Comparison of ENCODE assay signal across 10 cellular contexts in genomic region chr5:41748631-41749030, GRCh38.
DNase-seq lines count a peak whose midpoint lies in the region; ATAC-seq and TF ChIP-seq lines count a peak whose summit lies in the region.
"Had no signal": no experiment of that assay in that cellular context is flagged by ENCODE, and none has a peak within 500 bp of the region (broad histone marks: within the 10 kb centered on the region; RNA-seq: fewer than 3 reads in every experiment).

No MANE protein-coding gene starts in this region.

- H3K4me2 ChIP-seq in PC-3 (ENCODE audit: low read length): no peak overlapping the region

- H3K4me1 Mint-ChIP-seq in activated CD4-positive, alpha-beta memory T cell treated with anti-CD3 and anti-CD28 coated beads for 36 hours (ENCODE audit: low read depth): peaks cover 32% of the 10 kb centered on the region
- H3K4me1 Mint-ChIP-seq in activated CD4-positive, alpha-beta memory T cell treated with anti-CD3 and anti-CD28 coated beads, Interleukin-2, amount 10 ng/mL, durations not matched to agents 7 days and 5 days: peaks cover 5% of the 10 kb centered on the region

- no peak overlapping the region for H2AFZ ChIP-seq in PC-3 (ENCODE audit: low read length)

- TF ChIP-seq CTCF in PC-3 (conservative IDR thresholded peaks at IDR 0.05; ENCODE audit: low read depth, low read length): no peak

- no TSS peak for BruUV-seq in PC-3 (replicated peaks; lab: Mats Ljungman, UMichigan)

- CTCF ChIA-PET in activated CD4-positive, alpha-beta memory T cell treated with anti-CD3 and anti-CD28 coated beads for 36 hours (lab: Charles Lee): interaction anchor here (0.8 kb wide), 1 partner anchor 1543 kb away, joined by 3 read pairs; no protein-coding TSS in a partner anchor
- CTCF ChIA-PET in activated CD4-positive, alpha-beta memory T cell treated with anti-CD3 and anti-CD28 coated beads, Interleukin-2, amount 10 ng/mL, durations not matched to agents 7 days and 5 days (lab: Charles Lee): no interaction called here
- CTCF ChIA-PET in PC-3 (lab: Charles Lee): no interaction called here

- no peak overlapping the region for H3K4me3 ChIP-seq in PC-3 (ENCODE audit: low read length)
- H3K4me3 ChIP-seq: dorsolateral prefrontal cortex had no signal

- peak; percentile 59 for DNase-seq in activated CD4-positive, alpha-beta memory T cell treated with anti-CD3 and anti-CD28 coated beads for 36 hours
- no peak for DNase-seq in activated CD4-positive, alpha-beta memory T cell treated with anti-CD3 and anti-CD28 coated beads, Interleukin-2, amount 10 ng/mL, durations not matched to agents 7 days and 5 days
- peak; percentile 24 for DNase-seq in PC-3
- DNase-seq in stimulated activated CD4-positive, alpha-beta T cell treated with anti-CD3 and anti-CD28 coated beads, Interleukin-2, amount 100 ng/mL, for 48 hours: peak; percentile 8 to 14
- no peak for DNase-seq in NAMALWA (ENCODE audit: low spot score)
- DNase-seq in substantia nigra (lab: John Stamatoyannopoulos, UW): no peak
- no peak for DNase-seq in 8988T
- DNase-seq: dorsolateral prefrontal cortex, naive B cell had no signal

- H3K4me3 Mint-ChIP-seq in activated CD4-positive, alpha-beta memory T cell treated with anti-CD3 and anti-CD28 coated beads for 36 hours: no peak overlapping the region
- no peak overlapping the region for H3K4me3 Mint-ChIP-seq in activated CD4-positive, alpha-beta memory T cell treated with anti-CD3 and anti-CD28 coated beads, Interleukin-2, amount 10 ng/mL, durations not matched to agents 7 days and 5 days
- H3K4me3 Mint-ChIP-seq: naive B cell had no signal

- peaks cover 6% of the 10 kb centered on the region; the same call in 1 of the 2 replicates for H3K36me3 ChIP-seq in PC-3 (ENCODE audit: low read depth, low read length)

- H3K27me3 ChIP-seq in PC-3 (ENCODE audit: low read length): no peaks in the 10 kb centered on the region
- H3K27me3 ChIP-seq: dorsolateral prefrontal cortex had no signal

- no peaks in the 10 kb centered on the region for H3K9me2 ChIP-seq in PC-3 (replicated peaks; ENCODE audit: low read length)

- POLR2A ChIA-PET in activated CD4-positive, alpha-beta memory T cell treated with anti-CD3 and anti-CD28 coated beads for 36 hours (lab: Charles Lee): no interaction called here
- POLR2A ChIA-PET in activated CD4-positive, alpha-beta memory T cell treated with anti-CD3 and anti-CD28 coated beads, Interleukin-2, amount 10 ng/mL, durations not matched to agents 7 days and 5 days (lab: Charles Lee): no interaction called here
- POLR2A ChIA-PET in PC-3 (lab: Charles Lee; ENCODE audit: unreplicated experiment): no interaction called here

- intact Hi-C loops in activated CD4-positive, alpha-beta memory T cell treated with anti-CD3 and anti-CD28 coated beads for 36 hours (cut with micrococcal nuclease): loop anchor here (1.0 to 5.0 kb wide), 4 partner anchors 49 to 916 kb away; partner anchors contain the start of gene RIMOC1
- intact Hi-C loops in PC-3 (cut with micrococcal nuclease): no loop called here

- peaks cover 3% of the 10 kb centered on the region for H3K9me3 Mint-ChIP-seq in activated CD4-positive, alpha-beta memory T cell treated with anti-CD3 and anti-CD28 coated beads for 36 hours
- H3K9me3 Mint-ChIP-seq in activated CD4-positive, alpha-beta memory T cell treated with anti-CD3 and anti-CD28 coated beads, Interleukin-2, amount 10 ng/mL, durations not matched to agents 7 days and 5 days: peaks cover 5% of the 10 kb centered on the region

- no peaks in the 10 kb centered on the region for H3F3A ChIP-seq in PC-3 (ENCODE audit: low read length, unreplicated experiment)

- peak overlapping the region; percentile 57 for H3K27ac Mint-ChIP-seq in activated CD4-positive, alpha-beta memory T cell treated with anti-CD3 and anti-CD28 coated beads for 36 hours
- H3K27ac Mint-ChIP-seq in activated CD4-positive, alpha-beta memory T cell treated with anti-CD3 and anti-CD28 coated beads, Interleukin-2, amount 10 ng/mL, durations not matched to agents 7 days and 5 days: no peak overlapping the region
- H3K27ac Mint-ChIP-seq: naive B cell had no signal

- ATAC-seq in HG02610 (IDR thresholded peaks at IDR 0.05; ENCODE audit: unreplicated experiment): peak; percentile 100
- no peak for ATAC-seq in PC-3

- H3K9me3 ChIP-seq in PC-3 (ENCODE audit: low read length): no peaks in the 10 kb centered on the region

- peaks cover 4% of the 10 kb centered on the region; the same call in 1 of the 2 replicates for H3K4me1 ChIP-seq in PC-3 (ENCODE audit: insufficient read depth, low read length)

- H3K27ac ChIP-seq in PC-3 (ENCODE audit: low read length): no peak overlapping the region
- no peak overlapping the region for H3K27ac ChIP-seq in substantia nigra (ENCODE audit: low read depth, low read length, poor library complexity, severe bottlenecking)

- H3K27me3 Mint-ChIP-seq in activated CD4-positive, alpha-beta memory T cell treated with anti-CD3 and anti-CD28 coated beads for 36 hours: no peaks in the 10 kb centered on the region
- no peaks in the 10 kb centered on the region for H3K27me3 Mint-ChIP-seq in activated CD4-positive, alpha-beta memory T cell treated with anti-CD3 and anti-CD28 coated beads, Interleukin-2, amount 10 ng/mL, durations not matched to agents 7 days and 5 days
- H3K27me3 Mint-ChIP-seq: naive B cell had no signal

- H3K9ac ChIP-seq in PC-3 (ENCODE audit: low read length): no peak overlapping the region

- no peaks in the 10 kb centered on the region for H3K79me2 ChIP-seq in PC-3 (ENCODE audit: low read length)

- no peaks in the 10 kb centered on the region for H4K20me1 ChIP-seq in PC-3 (ENCODE audit: low read length)

- H3K36me3 Mint-ChIP-seq in activated CD4-positive, alpha-beta memory T cell treated with anti-CD3 and anti-CD28 coated beads for 36 hours: peaks cover 30% of the 10 kb centered on the region
- peaks cover 29% of the 10 kb centered on the region for H3K36me3 Mint-ChIP-seq in activated CD4-positive, alpha-beta memory T cell treated with anti-CD3 and anti-CD28 coated beads, Interleukin-2, amount 10 ng/mL, durations not matched to agents 7 days and 5 days (ENCODE audit: low read depth)

Comparison
In these comparisons a context has a peak if more than half of its experiments do, and no peak if none do; other contexts are left out.
1. DNase-seq: peak in activated CD4-positive, alpha-beta memory T cell treated with anti-CD3 and anti-CD28 coated beads for 36 hours (single experiment), PC-3 (single experiment) and stimulated activated CD4-positive, alpha-beta T cell treated with anti-CD3 and anti-CD28 coated beads, Interleukin-2, amount 100 ng/mL, for 48 hours (2 of 2); none in activated CD4-positive, alpha-beta memory T cell treated with anti-CD3 and anti-CD28 coated beads, Interleukin-2, amount 10 ng/mL, durations not matched to agents 7 days and 5 days (single experiment), NAMALWA (single experiment), substantia nigra (0 of 49) and 8988T (single experiment).